ENCODE assay signal across 6 cellular contexts in genomic region chr20:17441745-17442144, GRCh38.
"Had no signal": no experiment of that assay in that cellular context is flagged by ENCODE, and none has a peak within 500 bp of the region (broad histone marks: within the 10 kb centered on the region; RNA-seq: fewer than 3 reads in every experiment).

No MANE protein-coding gene starts in this region.

- FAIRE-seq: HTR-8/SVneo, K562 had no signal

- ATAC-seq: K562 had no signal

- H3K4me3 ChIP-seq: K562 had no signal

- DNase-seq: IMR-90, KBM-7, KG1 had no signal

- H3K27ac ChIP-seq: HL-60 had no signal
